In the genomic region with DNA sequence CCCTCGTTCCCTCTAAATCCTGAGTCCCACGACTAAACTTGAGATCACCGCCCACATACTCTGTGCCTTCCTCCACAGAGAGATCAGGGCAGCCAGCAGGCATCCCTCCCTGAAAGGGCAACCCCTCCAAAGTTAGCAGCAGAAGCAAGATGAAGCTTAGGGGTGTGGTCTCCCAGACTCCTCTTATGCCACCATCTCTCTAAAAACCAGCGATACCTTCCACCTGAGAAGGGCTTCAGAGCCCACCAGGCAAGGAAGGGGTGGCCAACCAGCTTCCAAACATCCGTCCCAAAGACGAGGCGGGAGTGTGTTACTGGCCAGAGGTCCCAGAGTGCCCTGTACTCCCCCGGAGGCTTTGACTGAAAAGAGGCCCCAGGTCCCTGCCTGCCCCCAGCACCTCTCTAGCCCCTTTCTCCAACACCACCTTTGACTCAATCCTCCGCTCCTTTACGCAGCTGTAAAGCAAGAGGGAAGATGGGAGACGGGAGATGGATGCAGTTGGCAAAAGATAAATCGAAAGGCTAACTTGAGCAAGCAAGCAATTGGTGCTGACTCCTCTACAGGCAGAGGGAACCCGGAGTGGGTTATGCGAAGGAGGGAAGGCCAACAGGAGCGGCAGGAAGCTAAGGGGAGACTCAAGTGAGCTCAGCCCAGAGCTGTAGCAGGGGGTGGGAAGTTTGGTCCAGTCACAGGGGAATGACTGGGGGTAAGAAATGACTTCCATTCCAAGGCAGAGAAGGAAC, we compare ENCODE assay signal across 7 cellular contexts. TPM values are rescaled to one million over a fixed set of nuclear protein-coding genes. Genes with fewer than 3 reads are reported as not detected.
DNase-seq lines count a peak whose midpoint lies in the region; ATAC-seq, FAIRE-seq and TF ChIP-seq lines count a peak whose summit lies in the region.

No MANE protein-coding gene starts in this region.

- FAIRE-seq in GM12891 (lab: Jason Lieb, UNC) = peak; percentile 51

- WGBS in urinary bladder = 10% methylated on average over 15 of the region's 15 CpGs

- no peaks in the 10 kb centered on the region for H3K36me3 ChIP-seq in urinary bladder (ENCODE audit: insufficient read depth)

- no peak for TF ChIP-seq CTCF in cardiac fibroblast (IDR thresholded peaks at IDR 0.05; ENCODE audit: low read depth, low read length)

- H3K4me1 ChIP-seq in mononuclear cell (ENCODE audit: insufficient read depth, low read length) = peaks cover 56% of the 10 kb centered on the region
- no peaks in the 10 kb centered on the region for H3K4me1 ChIP-seq in urinary bladder (ENCODE audit: insufficient read depth)

- no peak overlapping the region for H3K27ac ChIP-seq in urinary bladder (ENCODE audit: low read depth)

- H3K27me3 ChIP-seq in mononuclear cell (ENCODE audit: insufficient read depth, low read length) = no peaks in the 10 kb centered on the region

- DNase-seq in GM12891 (ENCODE audit: insufficient read length, low spot score) (no peak), NCI-H524 treated with DMSO at 0.1 percent for 48 hours (lab: John Stamatoyannopoulos, UW) (peak; percentile 13), cardiac fibroblast (ENCODE audit: low read depth in 2 of 2) (peak; percentile 61 to 62), epidermal melanocyte (ENCODE audit: insufficient read length, low spot score) (no peak)

- H3K9me3 ChIP-seq in mononuclear cell (ENCODE audit: low read depth, low read length) = no peaks in the 10 kb centered on the region

- H3K4me3 ChIP-seq in cardiac fibroblast (replicated peaks in 1 of 2; ENCODE audit: low read depth in 2 of 2, low read length in 2 of 2) = peak overlapping the region; percentile 88 to 95
- H3K4me3 ChIP-seq in mononuclear cell (ENCODE audit: low read length) = peak overlapping the region; percentile 52
- H3K4me3 ChIP-seq in urinary bladder (ENCODE audit: low read depth, low read length) = peak overlapping the region; percentile 83

- ATAC-seq in activated CD4-positive, CD25-positive, alpha-beta regulatory T cell treated with anti-CD3 and anti-CD28 coated beads, Interleukin-2, amount 50 U/mL, for 24 hours = no peak

- TF ChIP-seq POLR2A in GM12891 (IDR thresholded peaks at IDR 0.05; ENCODE audit: low read depth, low read length) = no peak

TF ChIP-seq in GM12891, 5 proteins besides CTCF, POLR2A, EP300 and RAD21:
- TF ChIP-seq POU2F2 (IDR thresholded peaks at IDR 0.05; ENCODE audit: low read depth, low read length) (no peak), TAF1 (IDR thresholded peaks at IDR 0.05; ENCODE audit: low read depth, low read length) (0 out of 2 replicates have a peak, but pooled peaks have one; percentile 20)

RNA-seq across cellular contexts. Expression of gene ST3GAL2, which starts 1.1 kb away (rescaled TPM):
- polyA plus RNA-seq in GM12891 (2012; ENCODE audit: low read depth, missing spikeins) = 33.7 TPM
- 18.5 TPM for total RNA-seq in mononuclear cell
- total RNA-seq in urinary bladder = 30.5 TPM
- 19.3 TPM for polyA plus RNA-seq in urinary bladder

RNA-seq across cellular contexts. Expression of gene FCSK, which starts 16.6 kb away (rescaled TPM):
- 8.0 TPM for polyA plus RNA-seq in GM12891 (2012; ENCODE audit: low read depth, missing spikeins)
- total RNA-seq in mononuclear cell (9.2 TPM), urinary bladder (7.6 TPM)
- 11.0 TPM for polyA plus RNA-seq in urinary bladder

Comparison
In these comparisons a context has a peak if more than half of its experiments do, and no peak if none do; other contexts are left out.
1. DNase-seq: peak in NCI-H524 treated with DMSO at 0.1 percent for 48 hours (single experiment) and cardiac fibroblast (2 of 2); none in GM12891 (single experiment) and epidermal melanocyte (single experiment).
2. Peak in every context shown above with its lines, with median percentiles within 50 percentile points of each other: H3K4me3 ChIP-seq.